Comparison of ENCODE assay signal across 13 cellular contexts in the genomic region with DNA sequence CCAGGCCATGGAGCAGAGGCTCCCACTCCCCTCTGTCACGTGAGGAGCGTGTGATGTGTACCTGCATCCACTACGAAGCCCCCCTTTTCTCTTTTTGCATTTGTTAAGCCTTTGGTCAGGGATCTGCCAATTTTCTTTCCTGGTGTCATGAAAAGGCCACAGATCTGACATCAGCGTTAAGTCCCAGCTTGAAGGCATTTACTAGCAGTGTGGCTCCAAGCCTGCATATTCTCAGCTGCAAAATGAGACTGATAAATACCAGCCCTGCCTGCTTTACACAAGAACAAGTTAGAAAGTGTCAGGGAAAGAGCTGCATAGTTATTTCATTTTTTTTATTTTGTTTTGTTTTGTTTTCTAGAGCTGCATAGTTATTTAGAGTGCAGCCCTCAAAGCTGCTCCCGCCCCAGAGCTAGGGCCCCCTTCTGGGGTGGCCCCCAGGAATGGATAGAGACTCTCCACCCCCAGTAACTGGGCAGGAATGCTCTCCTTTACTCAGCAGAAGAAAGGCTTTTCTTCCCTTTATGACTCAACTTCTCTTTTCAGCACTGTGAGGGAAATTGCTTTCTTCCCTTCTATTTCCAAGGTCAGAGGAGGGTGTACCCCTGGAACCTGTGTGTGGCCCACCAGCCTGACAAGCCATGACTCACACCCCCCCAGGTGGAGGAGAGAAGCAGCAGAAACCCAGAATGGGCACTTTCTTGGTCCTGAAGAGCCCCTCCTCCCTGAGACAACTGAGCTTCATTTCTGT. TPM values are rescaled to one million over a fixed set of nuclear protein-coding genes. Genes with fewer than 3 reads are reported as not detected.
A peak's percentile ranks its signal among the peaks of the same experiment; 100 is the strongest.
DNase-seq lines count a peak whose midpoint lies in the region; FAIRE-seq and TF ChIP-seq lines count a peak whose summit lies in the region.
"Had no signal": no experiment of that assay in that cellular context is flagged by ENCODE, and none has a peak within 500 bp of the region (broad histone marks: within the 10 kb centered on the region; RNA-seq: fewer than 3 reads in every experiment).

No MANE protein-coding gene starts in this region.

- WGBS in neuronal stem cell (ENCODE audit: extremely low coverage in 2 of 2, insufficient read length in 2 of 2, insufficient replicate concordance in 1 of 2), 2 donors = no CpG with 5 or more reads among the region's 5 CpGs

- CTCF ChIA-PET in RWPE1 (lab: Yijun Ruan, JAX) = interaction anchor here (1.1 to 2.0 kb wide), 3 partner anchors 33 to 82 kb away, joined by 3 to 6 read pairs (median 6); no protein-coding TSS in a partner anchor

- H3K14ac ChIP-seq in neuronal stem cell (ENCODE audit: low read length) = no peak overlapping the region

- H2BK15ac ChIP-seq in neuronal stem cell (ENCODE audit: low read length) = no peak overlapping the region

- no peak overlapping the region for H3K4me2 ChIP-seq in neuronal stem cell (ENCODE audit: insufficient read depth, low read length, poor library complexity, severe bottlenecking)

- no peak overlapping the region for H4K91ac ChIP-seq in neuronal stem cell (ENCODE audit: low read depth, low read length, poor library complexity)

- H3K79me1 ChIP-seq in neuronal stem cell (ENCODE audit: low read depth, low read length) = no peaks in the 10 kb centered on the region

- peak; percentile 8 for FAIRE-seq in G401.6 (lab: Jason Lieb, UNC)
- peak; percentile 8 for FAIRE-seq in endometrium (lab: Jason Lieb, UNC)
- FAIRE-seq in GM19239 (lab: Jason Lieb, UNC) = no peak
- FAIRE-seq: bronchial epithelial cell had no signal

- H3K36me3 ChIP-seq in neuronal stem cell (replicated peaks in 1 of 2; ENCODE audit: control insufficient read depth in 2 of 2, insufficient read depth in 2 of 2, low read length in 2 of 2) = no peaks in the 10 kb centered on the region
- H3K36me3 ChIP-seq in BE2C = no peaks in the 10 kb centered on the region
- H3K36me3 ChIP-seq: esophagus squamous epithelium had no signal

- TF ChIP-seq CTCF in RWPE1 (conservative IDR thresholded peaks at IDR 0.05; ENCODE audit: low read depth) (no peak), BE2C (IDR thresholded peaks at IDR 0.05; ENCODE audit: low read depth, low read length) (no peak)

- H3K18ac ChIP-seq in neuronal stem cell (ENCODE audit: low read length) = no peak overlapping the region

- H3K4me3 ChIP-seq in neuronal stem cell (ENCODE audit: low read length in 2 of 2) (no peak overlapping the region), BE2C (ENCODE audit: low read depth, low read length) (no peak overlapping the region)
- H3K4me3 ChIP-seq: esophagus squamous epithelium, mucosa of descending colon had no signal

- H3K4me1 ChIP-seq in neuronal stem cell (ENCODE audit: control insufficient read depth in 2 of 2, insufficient read depth in 1 of 2, low read depth in 1 of 2, low read length in 2 of 2) = peaks cover 11 to 32% of the 10 kb centered on the region in 2 donors
- no peaks in the 10 kb centered on the region; the same call in none of the 2 replicates for H3K4me1 ChIP-seq in BE2C

- peaks cover 0 to 7% of the 10 kb centered on the region in 2 donors for H3K9me3 ChIP-seq in neuronal stem cell (replicated peaks in 1 of 2; ENCODE audit: control insufficient read depth in 2 of 2, insufficient read depth in 1 of 2, low read depth in 1 of 2, low read length in 2 of 2)
- H3K9me3 ChIP-seq in BE2C = no peaks in the 10 kb centered on the region
- H3K9me3 ChIP-seq: esophagus squamous epithelium, mucosa of descending colon had no signal

- no peak overlapping the region for H2AK5ac ChIP-seq in neuronal stem cell (ENCODE audit: low read depth, low read length)

- no peak overlapping the region for H3K4ac ChIP-seq in neuronal stem cell (ENCODE audit: low read length)

- H3K27me3 ChIP-seq in neuronal stem cell (ENCODE audit: control insufficient read depth in 3 of 3, insufficient read depth in 3 of 3, low read depth in 1 of 3, low read length in 3 of 3) (peaks cover 0 to 48% (median 35%) of the 10 kb centered on the region in 3 experiments), BE2C (peaks cover 21% of the 10 kb centered on the region)

- H3K9ac ChIP-seq in neuronal stem cell (ENCODE audit: low read depth, low read length, poor library complexity) = no peak overlapping the region

- no peak overlapping the region for H4K8ac ChIP-seq in neuronal stem cell (ENCODE audit: low read depth, low read length)

- no peak overlapping the region for H3K23ac ChIP-seq in neuronal stem cell (ENCODE audit: low read depth, low read length, poor library complexity)

- H3K27ac ChIP-seq in RWPE1 (peak overlapping the region; percentile 12; the same call in 1 of the 2 replicates), neuronal stem cell (replicated peaks; ENCODE audit: low read length) (no peak overlapping the region)
- H3K27ac ChIP-seq: esophagus squamous epithelium had no signal

- DNase-seq in RWPE1 (ENCODE audit: low spot score) = no peak
- no peak for DNase-seq in neuronal stem cell (ENCODE audit: low spot score)
- no peak for DNase-seq in GM19239 (ENCODE audit: insufficient read length, low spot score)
- DNase-seq in DMS 273 (lab: John Stamatoyannopoulos, UW; ENCODE audit: unreplicated experiment) = no peak
- DNase-seq in HK-2 (ENCODE audit: unreplicated experiment) = no peak
- DNase-seq in BE2C = no peak
- DNase-seq: activated CD4-positive, alpha-beta T cell treated with anti-CD3 and anti-CD28 coated beads, Interleukin-2, amount 10 ng/mL, durations not matched to agents 7 days and 5 days; esophagus squamous epithelium; MM.1S had no signal

- POLR2A ChIA-PET in RWPE1 (lab: Yijun Ruan, JAX; ENCODE audit: low non-redundant PET) = no interaction called here

- peak overlapping the region; percentile 75 for H2AFZ ChIP-seq in neuronal stem cell (ENCODE audit: low read length)

- H2BK5ac ChIP-seq in neuronal stem cell (ENCODE audit: low read length) = no peak overlapping the region

- no peak overlapping the region for H2BK120ac ChIP-seq in neuronal stem cell (ENCODE audit: low read depth, low read length)

- H2BK12ac ChIP-seq in neuronal stem cell (ENCODE audit: low read length) = no peak overlapping the region

RNA-seq across cellular contexts. Expression of gene ANKRD63, which starts 2.5 kb away (rescaled TPM):
- not detected for polyA plus RNA-seq in neuronal stem cell (2013, experiment 1 of 2)
- not detected for polyA plus RNA-seq in neuronal stem cell (2013, experiment 2 of 2)
- not detected for polyA plus RNA-seq in BE2C (2012; ENCODE audit: insufficient read depth, insufficient read length, low read depth)

RNA-seq across cellular contexts. Expression of gene PLCB2, which starts 22.4 kb away (rescaled TPM):
- 3.7 TPM for polyA plus RNA-seq in neuronal stem cell (2013, experiment 1 of 2)
- 3.2 TPM for polyA plus RNA-seq in neuronal stem cell (2013, experiment 2 of 2)
- 30.8 TPM for polyA plus RNA-seq in BE2C (2012; ENCODE audit: insufficient read depth, insufficient read length, low read depth)

RNA-seq across cellular contexts. Expression of gene INAFM2, which starts 38.2 kb away (rescaled TPM):
- 12.8 TPM for polyA plus RNA-seq in neuronal stem cell (2013, experiment 1 of 2)
- polyA plus RNA-seq in neuronal stem cell (2013, experiment 2 of 2) = 13.4 TPM
- 51.0 TPM for polyA plus RNA-seq in BE2C (2012; ENCODE audit: insufficient read depth, insufficient read length, low read depth)

RNA-seq across cellular contexts. Expression of gene PAK6, which starts 46.5 kb away (rescaled TPM):
- polyA plus RNA-seq in neuronal stem cell (2013, experiment 1 of 2) = 0.36 TPM
- 0.37 TPM for polyA plus RNA-seq in neuronal stem cell (2013, experiment 2 of 2)
- polyA plus RNA-seq in BE2C (2012; ENCODE audit: insufficient read depth, insufficient read length, low read depth) = 2.4 TPM

RNA-seq across cellular contexts. Expression of gene CCDC9B, which starts 55.4 kb away (rescaled TPM):
- 0.13 TPM for polyA plus RNA-seq in neuronal stem cell (2013, experiment 1 of 2)
- polyA plus RNA-seq in neuronal stem cell (2013, experiment 2 of 2) = 0.08 TPM
- 6.5 TPM for polyA plus RNA-seq in BE2C (2012; ENCODE audit: insufficient read depth, insufficient read length, low read depth)
